ENCODE assay signal across 14 cellular contexts in genomic region chr5:115557667-115558387, GRCh38. TPM values are rescaled to one million over a fixed set of nuclear protein-coding genes. Genes with fewer than 3 reads are reported as not detected.
DNase-seq lines count a peak whose midpoint lies in the region; ATAC-seq, FAIRE-seq and TF ChIP-seq lines count a peak whose summit lies in the region.
"Had no signal": no experiment of that assay in that cellular context is flagged by ENCODE, and none has a peak within 500 bp of the region (broad histone marks: within the 10 kb centered on the region; RNA-seq: fewer than 3 reads in every experiment).

No MANE protein-coding gene starts in this region.

- no peak overlapping the region for H4K91ac ChIP-seq in mesenchymal stem cell (ENCODE audit: low read length)

- ATAC-seq in CD4-positive, alpha-beta T cell (ENCODE audit: poor library complexity): peak; percentile 82

- no peak for TF ChIP-seq POLR2A in NB4 (IDR thresholded peaks at IDR 0.05; ENCODE audit: extremely low read depth, insufficient read length)

- no TSS peak for BruUV-seq in Caco-2 (replicated peaks; lab: Mats Ljungman, UMichigan)

- H2BK15ac ChIP-seq in mesenchymal stem cell (ENCODE audit: low read depth, poor library complexity, severe bottlenecking): no peak overlapping the region

- peak overlapping the region in 1 of 2 experiments; percentile 76 for H3K18ac ChIP-seq in mesenchymal stem cell (ENCODE audit: low read depth in 1 of 2, low read length in 2 of 2)

- no peak overlapping the region for H2BK120ac ChIP-seq in mesenchymal stem cell (ENCODE audit: low read depth, low read length)

- no peak overlapping the region for H3K23ac ChIP-seq in mesenchymal stem cell (ENCODE audit: low read length in 2 of 2)

- H3K4ac ChIP-seq in mesenchymal stem cell (ENCODE audit: low read depth in 1 of 2, low read length in 2 of 2): no peak overlapping the region

- H2BK5ac ChIP-seq in mesenchymal stem cell (ENCODE audit: low read depth, low read length, poor library complexity, severe bottlenecking): no peak overlapping the region

- CTCF ChIA-PET in CD4-positive, alpha-beta T cell (lab: Charles Lee): no interaction called here
- CTCF ChIA-PET in Caco-2 (lab: Charles Lee): no interaction called here

- WGBS in mesenchymal stem cell: 62% methylated on average over 3 of the region's 3 CpGs

- no peak overlapping the region for H3K4me3 Mint-ChIP-seq in CD4-positive, alpha-beta T cell
- peak overlapping the region; percentile 45 for H3K4me3 Mint-ChIP-seq in endothelial cell (ENCODE audit: unreplicated experiment)
- no peak overlapping the region for H3K4me3 Mint-ChIP-seq in Caco-2 (ENCODE audit: unreplicated experiment)
- H3K4me3 Mint-ChIP-seq: central memory CD8-positive, alpha-beta T cell had no signal

- no peaks in the 10 kb centered on the region for H3K9me3 ChIP-seq in CD4-positive, alpha-beta T cell (ENCODE audit: control insufficient read depth, low read length)
- H3K9me3 ChIP-seq in mesenchymal stem cell (ENCODE audit: control insufficient read depth, low read length) (no peaks in the 10 kb centered on the region), Caco-2 (no peaks in the 10 kb centered on the region)

- peak overlapping the region in 1 of 2 experiments; percentile 90 for H3K14ac ChIP-seq in mesenchymal stem cell (ENCODE audit: low read length in 2 of 2)

- H3K9ac ChIP-seq in mesenchymal stem cell (ENCODE audit: low read length): no peak overlapping the region
- H3K9ac ChIP-seq: BLaER1 treated with 17β-estradiol and CSF1 and Interleukin-3, amounts not matched to agents 10 nM and 100 nM had no signal

- peaks cover 19% of the 10 kb centered on the region for H3K4me1 Mint-ChIP-seq in CD4-positive, alpha-beta T cell (ENCODE audit: low read depth)
- peaks cover 22% of the 10 kb centered on the region for H3K4me1 Mint-ChIP-seq in endothelial cell (ENCODE audit: unreplicated experiment)
- H3K4me1 Mint-ChIP-seq in Caco-2 (ENCODE audit: low read depth, unreplicated experiment): peaks cover 6% of the 10 kb centered on the region
- H3K4me1 Mint-ChIP-seq: central memory CD8-positive, alpha-beta T cell had no signal

- POLR2A ChIA-PET in CD4-positive, alpha-beta T cell (lab: Charles Lee): interaction anchor here (0.5 to 1.2 kb wide), 2 partner anchors 13 to 298 kb away, joined by 3 to 7 read pairs; partner anchors contain the start of gene FEM1C
- POLR2A ChIA-PET in Caco-2 (lab: Charles Lee): interaction anchor here (0.6 kb wide), 1 partner anchor 14 kb away, joined by 5 read pairs; no protein-coding TSS in a partner anchor

- intact Hi-C loops in CD4-positive, alpha-beta T cell (cut with DNase I, micrococcal nuclease): no loop called here
- intact Hi-C loops in Caco-2 (cut with micrococcal nuclease; ENCODE audit: unreplicated experiment) (no loop called here), dorsolateral prefrontal cortex (cut with DNase I) (no loop called here)

- peaks cover 14% of the 10 kb centered on the region for H3K27me3 Mint-ChIP-seq in CD4-positive, alpha-beta T cell
- peaks cover 5% of the 10 kb centered on the region for H3K27me3 Mint-ChIP-seq in endothelial cell (ENCODE audit: unreplicated experiment)
- H3K27me3 Mint-ChIP-seq in Caco-2 (ENCODE audit: insufficient read depth, unreplicated experiment): no peaks in the 10 kb centered on the region
- H3K27me3 Mint-ChIP-seq: central memory CD8-positive, alpha-beta T cell had no signal

- no peak overlapping the region for H2AK5ac ChIP-seq in mesenchymal stem cell (ENCODE audit: low read length, severe bottlenecking)

- H3K27ac Mint-ChIP-seq in CD4-positive, alpha-beta T cell: peak overlapping the region; percentile 73
- H3K27ac Mint-ChIP-seq in endothelial cell (ENCODE audit: unreplicated experiment): peak overlapping the region; percentile 90
- H3K27ac Mint-ChIP-seq in Caco-2 (ENCODE audit: unreplicated experiment): no peak overlapping the region

- no peak for FAIRE-seq in GM19239 (lab: Jason Lieb, UNC)
- FAIRE-seq: TTC549 had no signal

- H3K27ac ChIP-seq in CD4-positive, alpha-beta T cell (ENCODE audit: low read depth, low read length): no peak overlapping the region
- H3K27ac ChIP-seq in mesenchymal stem cell (ENCODE audit: low read length, poor library complexity, severe bottlenecking): no peak overlapping the region
- H3K27ac ChIP-seq in dorsolateral prefrontal cortex: peak overlapping the region in 1 of 59 donors; percentile 15
- H3K27ac ChIP-seq: BLaER1 treated with 17β-estradiol and CSF1 and Interleukin-3, amounts not matched to agents 10 nM and 100 nM had no signal

- no peak overlapping the region for H3K4me2 ChIP-seq in mesenchymal stem cell (ENCODE audit: low read length, poor library complexity, severe bottlenecking)
- H3K4me2 ChIP-seq: BLaER1 treated with 17β-estradiol and CSF1 and Interleukin-3, amounts not matched to agents 10 nM and 100 nM had no signal

- no peaks in the 10 kb centered on the region for H3K27me3 ChIP-seq in CD4-positive, alpha-beta T cell (ENCODE audit: control insufficient read depth, insufficient read depth, low read length)
- H3K27me3 ChIP-seq in mesenchymal stem cell (ENCODE audit: control insufficient read depth in 1 of 2, insufficient read depth in 1 of 2, low read length in 2 of 2) (no peaks in the 10 kb centered on the region), Caco-2 (replicated peaks; ENCODE audit: control insufficient read depth, insufficient read depth, low read length) (no peaks in the 10 kb centered on the region), dorsolateral prefrontal cortex (no peaks in the 10 kb centered on the region)
- H3K27me3 ChIP-seq: BLaER1 treated with 17β-estradiol and CSF1 and Interleukin-3, amounts not matched to agents 10 nM and 100 nM had no signal

- no peak overlapping the region for H3K4me3 ChIP-seq in NB4 (ENCODE audit: low read depth, low read length)
- no peak overlapping the region for H3K4me3 ChIP-seq in mesenchymal stem cell (ENCODE audit: insufficient read depth in 1 of 2, low read depth in 1 of 2, low read length in 2 of 2)
- no peak overlapping the region for H3K4me3 ChIP-seq in Caco-2 (ENCODE audit: low read depth, low read length)
- no peak overlapping the region for H3K4me3 ChIP-seq in dorsolateral prefrontal cortex
- H3K4me3 ChIP-seq: BLaER1 treated with 17β-estradiol and CSF1 and Interleukin-3, amounts not matched to agents 10 nM and 100 nM; skin epidermis had no signal

- DNase-seq in CD4-positive, alpha-beta T cell: peak in 1 of 10 experiments; percentile 9
- peak; percentile 17 for DNase-seq in NB4 (ENCODE audit: low read depth)
- DNase-seq in endothelial cell (ENCODE audit: low spot score): no peak
- DNase-seq in mesenchymal stem cell: peak; percentile 33
- no peak for DNase-seq in Caco-2
- DNase-seq in GM19239 (ENCODE audit: insufficient read length, low spot score): no peak
- no peak for DNase-seq in dorsolateral prefrontal cortex
- no peak for DNase-seq in DMS79 treated with DMSO at 0.1 percent for 48 hours (lab: John Stamatoyannopoulos, UW)
- DNase-seq: activated T-cell treated with anti-CD3 and anti-CD28 coated beads, Interleukin-2, amount 50 U/mL, for 48 hours; NCI-H1694 had no signal

- H4K8ac ChIP-seq in mesenchymal stem cell (ENCODE audit: low read length): no peak overlapping the region

- H3K4me1 ChIP-seq in mesenchymal stem cell (ENCODE audit: control insufficient read depth, insufficient read depth, low read depth, low read length) (peaks cover 2% of the 10 kb centered on the region), Caco-2 (peaks cover 4% of the 10 kb centered on the region; the same call in 1 of the 2 replicates)
- H3K4me1 ChIP-seq: BLaER1 treated with 17β-estradiol and CSF1 and Interleukin-3, amounts not matched to agents 10 nM and 100 nM had no signal

- no peaks in the 10 kb centered on the region for H3K79me1 ChIP-seq in mesenchymal stem cell (replicated peaks; ENCODE audit: low read length, poor library complexity, severe bottlenecking)

- no peak for TF ChIP-seq CTCF in CD4-positive, alpha-beta T cell (IDR thresholded peaks at IDR 0.05)
- no peak for TF ChIP-seq CTCF in NB4 (IDR thresholded peaks at IDR 0.05; ENCODE audit: low read depth, low read length)
- no peak for TF ChIP-seq CTCF in endothelial cell (IDR thresholded peaks at IDR 0.05; ENCODE audit: unreplicated experiment)
- TF ChIP-seq CTCF in Caco-2 (IDR thresholded peaks at IDR 0.05; ENCODE audit: insufficient read depth in 1 of 2, low read depth in 1 of 2, low read length in 1 of 2, severe bottlenecking in 1 of 2, unreplicated experiment in 1 of 2): no peak
- no peak for TF ChIP-seq CTCF in dorsolateral prefrontal cortex (IDR thresholded peaks at IDR 0.05 in 54 of 56, conservative IDR thresholded peaks at IDR 0.05 in 2 of 56; ENCODE audit: low read depth in 1 of 56, partially characterized antibody in 56 of 56)

- no peaks in the 10 kb centered on the region for H3K9me3 Mint-ChIP-seq in CD4-positive, alpha-beta T cell
- H3K9me3 Mint-ChIP-seq in endothelial cell (ENCODE audit: unreplicated experiment): no peaks in the 10 kb centered on the region
- H3K9me3 Mint-ChIP-seq in Caco-2 (ENCODE audit: unreplicated experiment): no peaks in the 10 kb centered on the region
- H3K9me3 Mint-ChIP-seq: central memory CD8-positive, alpha-beta T cell had no signal

- H2AFZ ChIP-seq in mesenchymal stem cell (ENCODE audit: low read depth, low read length): no peak overlapping the region

- no peak overlapping the region for H2BK12ac ChIP-seq in mesenchymal stem cell (ENCODE audit: low read length in 2 of 2)

- no peaks in the 10 kb centered on the region for H3K36me3 Mint-ChIP-seq in CD4-positive, alpha-beta T cell (ENCODE audit: low read depth)
- H3K36me3 Mint-ChIP-seq in endothelial cell (ENCODE audit: low read depth, unreplicated experiment) (no peaks in the 10 kb centered on the region), Caco-2 (ENCODE audit: insufficient read depth, unreplicated experiment) (no peaks in the 10 kb centered on the region)

- H3K36me3 ChIP-seq in mesenchymal stem cell (ENCODE audit: control insufficient read depth in 1 of 2, insufficient read depth in 2 of 2, low read depth in 1 of 2, low read length in 2 of 2) (no peaks in the 10 kb centered on the region), Caco-2 (ENCODE audit: control insufficient read depth, insufficient read depth, low read length) (no peaks in the 10 kb centered on the region)
- H3K36me3 ChIP-seq: BLaER1 treated with 17β-estradiol and CSF1 and Interleukin-3, amounts not matched to agents 10 nM and 100 nM had no signal

RNA-seq across cellular contexts. Expression of gene FEM1C, which starts 13.3 kb away (rescaled TPM):
- total RNA-seq in CD4-positive, alpha-beta T cell: 10 to 100 TPM; 43.3 to 44.2 TPM
- total RNA-seq in endothelial cell (ENCODE audit: unreplicated experiment): 16.8 TPM
- 6.6 TPM for polyA plus RNA-seq in mesenchymal stem cell (2013, experiment 1 of 2)
- 6.5 TPM for polyA plus RNA-seq in mesenchymal stem cell (2013, experiment 2 of 2)
- total RNA-seq in Caco-2 (2022): 11.1 and 11.8 TPM in 2 replicates
- 10 to 100 TPM; 21.3 to 51.8 (median 33.7) TPM for total RNA-seq in dorsolateral prefrontal cortex

RNA-seq across cellular contexts. Expression of gene TICAM2, which starts 44.5 kb away (rescaled TPM):
- under 1 TPM; 0.30 to 0.50 TPM for total RNA-seq in CD4-positive, alpha-beta T cell
- total RNA-seq in endothelial cell (ENCODE audit: unreplicated experiment) (1.9 TPM), Caco-2 (2022) (0.91 TPM in 2 replicates), dorsolateral prefrontal cortex (1 to 10 TPM; 2.5 to 9.2 (median 5.4) TPM)
- 5.1 TPM for polyA plus RNA-seq in mesenchymal stem cell (2013, experiment 1 of 2)
- polyA plus RNA-seq in mesenchymal stem cell (2013, experiment 2 of 2): 6.0 TPM

Comparison
In these comparisons a context has a peak if more than half of its experiments do, and no peak if none do; other contexts are left out.
1. DNase-seq: peak in NB4 (single experiment) and mesenchymal stem cell (single experiment); none in endothelial cell (single experiment), Caco-2 (0 of 2), GM19239 (single experiment), dorsolateral prefrontal cortex (0 of 10) and DMS79 treated with DMSO at 0.1 percent for 48 hours (single experiment).